Comparison of ENCODE assay signal across 8 cellular contexts in the genomic region with DNA sequence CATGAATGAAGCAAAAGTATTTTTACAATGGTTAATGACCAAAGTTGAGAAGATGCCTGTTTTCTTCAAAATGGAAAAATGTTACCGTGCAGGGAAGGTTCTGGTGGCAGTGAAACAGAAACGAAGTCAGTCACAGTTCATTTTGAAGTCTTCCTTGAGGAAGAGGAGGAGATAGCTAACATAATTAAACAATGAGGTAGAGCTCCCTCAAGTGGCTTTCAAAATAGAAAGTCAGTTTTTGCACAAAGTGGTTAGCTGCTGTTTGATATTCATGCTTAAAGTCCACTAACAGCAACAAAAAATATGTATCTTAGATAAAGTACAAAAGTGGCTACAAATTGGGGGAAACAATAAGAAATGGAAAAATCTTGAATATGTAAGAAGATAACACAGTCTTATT.
DNase-seq lines count a peak whose midpoint lies in the region; ATAC-seq, FAIRE-seq and TF ChIP-seq lines count a peak whose summit lies in the region.

No MANE protein-coding gene starts in this region.

- no peaks in the 10 kb centered on the region for H3K36me3 ChIP-seq in Panc1 (ENCODE audit: control insufficient read depth, insufficient read depth, low read length)

- TF ChIP-seq CTCF in A549 (IDR thresholded peaks at IDR 0.05): peak; percentile 45
- TF ChIP-seq CTCF in Panc1 (IDR thresholded peaks at IDR 0.05): peak; percentile 53; the same call in 1 of the 2 replicates
- TF ChIP-seq CTCF in fibroblast of villous mesenchyme (IDR thresholded peaks at IDR 0.05; ENCODE audit: insufficient read depth, low read depth, low read length): peak; percentile 32

- in situ Hi-C loops in Panc1 (cut with HindIII; ENCODE audit: low pct_unique_long_range_greater_than_20kb, low sequenced_read_pairs): no loop called here

- H3K27ac ChIP-seq in A549 (no peak overlapping the region), Panc1 (ENCODE audit: low read length) (no peak overlapping the region)

- no peak overlapping the region for H3K4me3 ChIP-seq in A549
- no peak overlapping the region for H3K4me3 ChIP-seq in Panc1 (ENCODE audit: low read depth in 2 of 2, low read length in 2 of 2)
- H3K4me3 ChIP-seq in fibroblast of villous mesenchyme (ENCODE audit: low read depth, low read length): no peak overlapping the region

- ATAC-seq in A549 (0 out of 6 replicates have a peak, but pooled peaks of 1 of the 2 experiments have one; percentile 25), GM18517 (IDR thresholded peaks at IDR 0.05; ENCODE audit: unreplicated experiment) (peak; percentile 60), Panc1 (no peak), GM19455 (IDR thresholded peaks at IDR 0.05; ENCODE audit: unreplicated experiment) (no peak), HG02852 (IDR thresholded peaks at IDR 0.05; ENCODE audit: unreplicated experiment) (no peak)

- POLR2A ChIA-PET in A549 (lab: Yijun Ruan, JAX): no interaction called here
- POLR2A ChIA-PET in Panc1 (lab: Charles Lee): interaction anchor here (0.7 kb wide), 1 partner anchor 394 kb away, joined by 3 read pairs; no protein-coding TSS in a partner anchor

- BruUV-seq in Panc1 (replicated peaks; lab: Mats Ljungman, UMichigan): no TSS peak

- 20% methylated on average over 2 of the region's 2 CpGs for WGBS in A549 (ENCODE audit: missing lambda C conversion rate)

- TF ChIP-seq RAD21 in A549 (conservative IDR thresholded peaks at IDR 0.05 in 1 of 2, IDR thresholded peaks at IDR 0.05 in 1 of 2): peak; percentile 32 to 56; a peak in 4 of 5 replicates

- peak overlapping the region; percentile 24; the same call in 2 of the 3 replicates for H3K4me2 ChIP-seq in A549

- H3K4me1 ChIP-seq in A549 (no peaks in the 10 kb centered on the region), Panc1 (ENCODE audit: control insufficient read depth, insufficient read depth, low read length) (no peaks in the 10 kb centered on the region)

- H3K9me3 ChIP-seq in A549 (no peaks in the 10 kb centered on the region), Panc1 (ENCODE audit: control insufficient read depth, insufficient read depth, low read depth, low read length) (no peaks in the 10 kb centered on the region)

- H3K27me3 ChIP-seq in Panc1 (ENCODE audit: control insufficient read depth, insufficient read depth, low read length): peaks cover 3% of the 10 kb centered on the region; the same call in 1 of the 2 replicates

- CTCF ChIA-PET in A549 (lab: Yijun Ruan, JAX): interaction anchor here (1.0 to 2.5 kb wide), 5 partner anchors 10 to 333 kb away, joined by 3 to 5 read pairs (median 4); no protein-coding TSS in a partner anchor
- CTCF ChIA-PET in Panc1 (lab: Charles Lee): interaction anchor here (0.6 to 0.9 kb wide), 2 partner anchors 86 to 667 kb away, joined by 3 to 5 read pairs; no protein-coding TSS in a partner anchor

- no peak for TF ChIP-seq EP300 in A549 (IDR thresholded peaks at IDR 0.05)

- no peak for TF ChIP-seq POLR2A in A549 (IDR thresholded peaks at IDR 0.05; ENCODE audit: low read length)

- FAIRE-seq in A549 (lab: Jason Lieb, UNC): peak; percentile 80

- DNase-seq in A549 (ENCODE audit: low read depth in 1 of 2, low spot score in 1 of 2) (peak in 1 of 2 experiments; percentile 14), Panc1 (ENCODE audit: low read depth, low spot score) (no peak), fibroblast of villous mesenchyme (ENCODE audit: low read depth) (peak; percentile 29), NCI-H1930 (lab: John Stamatoyannopoulos, UW) (no peak)
- DNase-seq in activated CD8-positive, alpha-beta memory T cell treated with anti-CD3 and anti-CD28 coated beads, Interleukin-2, amount 50 U/mL, for 48 hours: no peak

- intact Hi-C loops in Panc1 (cut with micrococcal nuclease; ENCODE audit: unreplicated experiment): no loop called here

TF ChIP-seq in A549, 52 proteins besides CTCF, POLR2A, EP300 and RAD21:
- TF ChIP-seq SMC3 (IDR thresholded peaks at IDR 0.05): peak; percentile 38; the same call in 2 of the 3 replicates
- no peak for TF ChIP-seq HDAC2 (IDR thresholded peaks at IDR 0.05)
